Comparison of ENCODE assay signal across 32 cellular contexts in the genomic region with DNA sequence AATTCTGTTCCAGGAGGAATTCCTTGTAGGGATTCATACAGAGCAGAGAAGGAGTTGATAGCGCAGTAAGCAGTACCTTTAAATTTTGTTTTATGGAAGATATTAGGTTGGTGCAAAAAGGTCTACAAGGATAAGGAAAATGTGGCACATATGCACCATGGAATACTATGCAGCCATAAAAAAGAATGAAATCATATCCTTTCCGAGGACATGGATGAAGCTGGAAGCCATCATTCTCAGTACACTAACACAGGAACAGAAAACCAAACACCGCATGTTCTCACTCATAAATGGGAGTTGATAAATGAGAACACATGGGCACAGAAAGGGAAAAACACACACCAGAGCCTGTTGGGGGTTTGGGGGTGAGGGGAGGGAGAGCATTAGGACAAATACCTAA. TPM values are rescaled to one million over a fixed set of nuclear protein-coding genes. Genes with fewer than 3 reads are reported as not detected.
"Had no signal": no experiment of that assay in that cellular context is flagged by ENCODE, and none has a peak within 500 bp of the region (broad histone marks: within the 10 kb centered on the region; RNA-seq: fewer than 3 reads in every experiment).

No MANE protein-coding gene starts in this region.

- H3K9me3 ChIP-seq: colonic mucosa, esophagus muscularis mucosa, gastroesophageal sphincter, mucosa of descending colon, neutrophil, pancreas, right atrium auricular region, testis, tibial artery had no signal

- H3K9me3 Mint-ChIP-seq: natural killer cell treated with Interleukin-12 subunit alpha and Interleukin-12 subunit beta and Interleukin-15 and Interleukin-18, amount 100 ng/mL, for 72 hours; type B pancreatic cell had no signal

- H3K27me3 ChIP-seq: colonic mucosa, esophagus muscularis mucosa, foreskin keratinocyte, gastroesophageal sphincter, heart left ventricle, hepatocyte, neutrophil, pancreas, right atrium auricular region, testis, tibial artery had no signal

- H3K4me1 ChIP-seq: colonic mucosa, esophagus muscularis mucosa, gastroesophageal sphincter, pancreas, right atrium auricular region, testis had no signal

- H2AFZ ChIP-seq: hepatocyte had no signal

- H3K4me3 ChIP-seq: colonic mucosa, esophagus muscularis mucosa, gastroesophageal sphincter, heart left ventricle, hepatocyte, mucosa of descending colon, pancreas, right atrium auricular region, smooth muscle cell, testis, tibial artery had no signal

- H3K4me3 Mint-ChIP-seq: dendritic cell treated with granulocyte-macrophage colony-stimulating factor and Interleukin-4, amounts not matched to agents 40 ng/mL and 50 ng/mL, for 4 days; endodermal cell; mesothelial cell of epicardium; naive B cell; natural killer cell treated with Interleukin-12 subunit alpha and Interleukin-12 subunit beta and Interleukin-15 and Interleukin-18, amount 100 ng/mL, for 72 hours; neural crest cell; type B pancreatic cell had no signal

- H3K4me2 ChIP-seq: hepatocyte, smooth muscle cell had no signal

- H3K27ac ChIP-seq: colonic mucosa, epithelial cell of prostate, esophagus muscularis mucosa, foreskin keratinocyte, gastroesophageal sphincter, heart left ventricle, hepatocyte, neutrophil, pancreas, right atrium auricular region, testis, tibial artery had no signal

- H3K27ac Mint-ChIP-seq: dendritic cell treated with granulocyte-macrophage colony-stimulating factor and Interleukin-4, amounts not matched to agents 40 ng/mL and 50 ng/mL, for 4 days; endodermal cell; mesothelial cell of epicardium; natural killer cell treated with Interleukin-12 subunit alpha and Interleukin-12 subunit beta and Interleukin-15 and Interleukin-18, amount 100 ng/mL, for 72 hours; type B pancreatic cell had no signal

- H3K36me3 Mint-ChIP-seq: mesothelial cell of epicardium; natural killer cell treated with Interleukin-12 subunit alpha and Interleukin-12 subunit beta and Interleukin-15 and Interleukin-18, amount 100 ng/mL, for 72 hours; type B pancreatic cell had no signal

- H3K27me3 Mint-ChIP-seq: dendritic cell treated with granulocyte-macrophage colony-stimulating factor and Interleukin-4, amounts not matched to agents 40 ng/mL and 50 ng/mL, for 4 days; naive B cell; natural killer cell treated with Interleukin-12 subunit alpha and Interleukin-12 subunit beta and Interleukin-15 and Interleukin-18, amount 100 ng/mL, for 72 hours; type B pancreatic cell had no signal

- H3K79me2 ChIP-seq: hepatocyte had no signal

- FAIRE-seq: kidney, pancreas had no signal

- ATAC-seq: foreskin keratinocyte; gastroesophageal sphincter; heart left ventricle; left lobe of liver; mucosa of descending colon; natural killer cell treated with Interleukin-12 subunit alpha and Interleukin-12 subunit beta and Interleukin-15 and Interleukin-18, amount 100 ng/mL, for 72 hours; pancreas; sciatic nerve had no signal

- H3K36me3 ChIP-seq: colonic mucosa, esophagus muscularis mucosa, gastroesophageal sphincter, heart left ventricle, neutrophil, pancreas, right atrium auricular region, tibial artery had no signal

- DNase-seq: colonic mucosa; effector CD8-positive, alpha-beta T cell; endodermal cell; foreskin keratinocyte; heart left ventricle; kidney; mesenchymal stem cell; mucosa of descending colon; naive B cell; pancreas; stimulated activated CD4-positive, alpha-beta T cell treated with anti-CD3 and anti-CD28 coated beads, Interleukin-12 subunit alpha, Interleukin-12 subunit beta, amount 100 ng/mL, for 4 hours; stimulated activated CD4-positive, alpha-beta T cell treated with anti-CD3 and anti-CD28 coated beads, Interleukin-1b, Interleukin-23, amount 100 ng/mL, for 48 hours; stimulated activated CD4-positive, alpha-beta T cell treated with anti-CD3 and anti-CD28 coated beads, Interleukin-4, amount 100 ng/mL, for 1 hour; stimulated activated CD8-positive, alpha-beta memory T cell treated with anti-CD3 and anti-CD28 coated beads, Interleukin-4, amount 100 ng/mL, for 48 hours; stimulated activated naive CD4-positive, alpha-beta T cell; substantia nigra; testis; tibial artery had no signal

RNA-seq across cellular contexts. Expression of a gene that starts 37.4 kb away (rescaled TPM):
- total RNA-seq: endodermal cell, foreskin keratinocyte, smooth muscle cell had no signal
- polyA plus RNA-seq: foreskin keratinocyte, smooth muscle cell had no signal
